9 cellular contexts compared by ENCODE assay signal in genomic region chr1:29125237-29125641, GRCh38. TPM values are rescaled to one million over a fixed set of nuclear protein-coding genes. Genes with fewer than 3 reads are reported as not detected.
DNase-seq lines count a peak whose midpoint lies in the region; ATAC-seq and TF ChIP-seq lines count a peak whose summit lies in the region.
"Had no signal": no experiment of that assay in that cellular context is flagged by ENCODE, and none has a peak within 500 bp of the region (broad histone marks: within the 10 kb centered on the region; RNA-seq: fewer than 3 reads in every experiment).

No MANE protein-coding gene starts in this region.

- peaks cover 2% of the 10 kb centered on the region for H3K36me3 Mint-ChIP-seq in activated T-cell treated with anti-CD3 and anti-CD28 coated beads, Interleukin-2, amount 50 U/mL, for 24 hours (ENCODE audit: low read depth)

- in situ Hi-C loops in astrocyte of the spinal cord (cut with HindIII; ENCODE audit: low sequenced_read_pairs): no loop called here

- peak overlapping the region; percentile 65 for H3K4me3 Mint-ChIP-seq in activated T-cell treated with anti-CD3 and anti-CD28 coated beads, Interleukin-2, amount 50 U/mL, for 24 hours

- peaks cover 26% of the 10 kb centered on the region for H3K27me3 Mint-ChIP-seq in activated T-cell treated with anti-CD3 and anti-CD28 coated beads, Interleukin-2, amount 50 U/mL, for 24 hours

- 75 to 76% methylated on average over 14 of the region's 14 CpGs for WGBS in lung, 2 donors
- WGBS in tibial nerve, 2 donors: 28 to 40% methylated on average over 14 of the region's 14 CpGs

- ATAC-seq in lung (ENCODE audit: insufficient read depth, low FRiP score) (no peak), GM21526 (IDR thresholded peaks at IDR 0.05; ENCODE audit: low FRiP score, unreplicated experiment) (no peak), HG03520 (IDR thresholded peaks at IDR 0.05; ENCODE audit: unreplicated experiment) (no peak)

- H3K9me3 ChIP-seq in lung (ENCODE audit: control insufficient read depth in 2 of 2, insufficient read depth in 1 of 2, low read length in 1 of 2) (no peaks in the 10 kb centered on the region), tibial nerve (no peaks in the 10 kb centered on the region)

- H3K36me3 ChIP-seq in lung (ENCODE audit: control insufficient read depth in 2 of 2, insufficient read depth in 2 of 2, low read length in 2 of 2) (no peaks in the 10 kb centered on the region), tibial nerve (no peaks in the 10 kb centered on the region)

- H3K27ac ChIP-seq in lung (ENCODE audit: low read depth in 1 of 2, low read length in 1 of 2) (peak overlapping the region; percentile 38 to 72), tibial nerve (peak overlapping the region; percentile 90 to 96 (median 92))

- no peak for TF ChIP-seq EP300 in tibial nerve (IDR thresholded peaks at IDR 0.05)

- peak overlapping the region; percentile 63 for H3K4me3 ChIP-seq in astrocyte of the spinal cord (ENCODE audit: low read depth, low read length)
- H3K4me3 ChIP-seq in lung: no peak overlapping the region
- peak overlapping the region; percentile 64 to 76 (median 70) for H3K4me3 ChIP-seq in tibial nerve

- no peaks in the 10 kb centered on the region for H3K27me3 ChIP-seq in lung (ENCODE audit: control insufficient read depth, insufficient read depth)
- H3K27me3 ChIP-seq in tibial nerve: peaks cover 0 to 32% of the 10 kb centered on the region in 2 donors

- H3K9me3 Mint-ChIP-seq in activated T-cell treated with anti-CD3 and anti-CD28 coated beads, Interleukin-2, amount 50 U/mL, for 24 hours: no peaks in the 10 kb centered on the region

- TF ChIP-seq CTCF in astrocyte of the spinal cord (IDR thresholded peaks at IDR 0.05; ENCODE audit: low read depth, low read length) (no peak), lung (IDR thresholded peaks at IDR 0.05; ENCODE audit: control extremely low read depth, extremely low read depth) (no peak), tibial nerve (IDR thresholded peaks at IDR 0.05) (no peak)

- no peak overlapping the region for H3K27ac Mint-ChIP-seq in activated T-cell treated with anti-CD3 and anti-CD28 coated beads, Interleukin-2, amount 50 U/mL, for 24 hours

- DNase-seq in activated T-cell treated with anti-CD3 and anti-CD28 coated beads, Interleukin-2, amount 50 U/mL, for 24 hours: no peak
- no peak for DNase-seq in activated T-cell treated with anti-CD3 and anti-CD28 coated beads for 4 hours
- no peak for DNase-seq in astrocyte of the spinal cord (ENCODE audit: low read depth, low spot score)
- no peak for DNase-seq in lung (ENCODE audit: low spot score)
- no peak for DNase-seq in tibial nerve (ENCODE audit: low spot score in 2 of 2)
- no peak for DNase-seq in LoVo (ENCODE audit: low spot score)
- DNase-seq: NCI-H1436 treated with DMSO at 0.1 percent for 48 hours had no signal

- H3K4me1 ChIP-seq in lung (ENCODE audit: control insufficient read depth in 2 of 2, insufficient read depth in 2 of 2, low read length in 2 of 2): peaks cover 0 to 21% of the 10 kb centered on the region in 2 donors
- H3K4me1 ChIP-seq in tibial nerve: peaks cover 0 to 38% (median 15%) of the 10 kb centered on the region in 4 donors

- TF ChIP-seq POLR2A in tibial nerve (IDR thresholded peaks at IDR 0.05): no peak

- peaks cover 10% of the 10 kb centered on the region for H3K4me1 Mint-ChIP-seq in activated T-cell treated with anti-CD3 and anti-CD28 coated beads, Interleukin-2, amount 50 U/mL, for 24 hours (ENCODE audit: low read depth)

RNA-seq across cellular contexts. Expression of gene TMEM200B, which starts 1.5 kb away (rescaled TPM):
- total RNA-seq in lung (10 to 100 TPM in 1 of 2 donors, 1 to 10 TPM in 1; 6.0 to 10.5 TPM), tibial nerve (10 to 100 TPM; 16.1 to 27.7 (median 22.6) TPM)
- 1 to 10 TPM; 1.9 to 3.4 TPM for polyA plus RNA-seq in lung

RNA-seq across cellular contexts. Expression of gene SRSF4, which starts 56.5 kb away (rescaled TPM):
- total RNA-seq in lung (10 to 100 TPM; 66.2 to 69.1 TPM), tibial nerve (10 to 100 TPM; 63.4 to 75.9 (median 69.1) TPM)
- polyA plus RNA-seq in lung: 10 to 100 TPM; 56.7 to 69.3 TPM
